ENCODE assay signal across 11 cellular contexts in the genomic region with DNA sequence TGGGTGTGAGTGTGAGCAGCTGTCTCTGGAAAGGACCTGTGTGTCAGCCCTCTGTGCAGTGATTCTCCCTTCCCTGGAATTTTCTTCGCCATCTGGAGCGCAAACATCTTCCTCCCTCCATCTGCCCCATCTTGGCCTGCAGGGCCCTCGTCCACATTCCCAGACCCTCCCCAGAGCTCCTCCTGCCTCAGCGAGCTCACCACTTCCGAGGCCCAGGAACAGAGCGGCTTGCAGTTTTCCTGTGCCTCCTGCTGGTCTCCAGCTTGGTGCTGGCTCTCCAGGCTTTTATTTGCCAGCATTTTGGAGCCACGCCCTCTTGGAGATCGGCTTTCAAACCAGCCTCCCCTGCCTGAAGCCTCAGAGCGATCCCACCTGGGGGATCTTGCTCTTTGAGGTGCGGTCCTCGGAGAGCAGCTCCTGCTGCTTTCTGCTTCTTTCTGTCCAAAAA. TPM values are rescaled to one million over a fixed set of nuclear protein-coding genes. Genes with fewer than 3 reads are reported as not detected.
DNase-seq lines count a peak whose midpoint lies in the region; ATAC-seq and TF ChIP-seq lines count a peak whose summit lies in the region.
"Had no signal": no experiment of that assay in that cellular context is flagged by ENCODE, and none has a peak within 500 bp of the region (broad histone marks: within the 10 kb centered on the region; RNA-seq: fewer than 3 reads in every experiment).

A gene with protein sequence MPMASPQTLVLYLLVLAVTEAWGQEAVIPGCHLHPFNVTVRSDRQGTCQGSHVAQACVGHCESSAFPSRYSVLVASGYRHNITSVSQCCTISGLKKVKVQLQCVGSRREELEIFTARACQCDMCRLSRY (minus strand): TSS at position 260 of the 448 bp plus-strand sequence. CDS start 433 bp downstream, outside the sequence.

- no peaks in the 10 kb centered on the region for H3K27me3 ChIP-seq in right cardiac atrium (ENCODE audit: control insufficient read depth, insufficient read depth)
- no peaks in the 10 kb centered on the region for H3K27me3 ChIP-seq in testis

- no peaks in the 10 kb centered on the region for H3K36me3 ChIP-seq in testis (ENCODE audit: low read depth, missing control alignments)
- H3K36me3 ChIP-seq: HAP-1 had no signal

- intact Hi-C loops in left ventricle myocardium superior (cut with micrococcal nuclease), result no loop called here
- intact Hi-C loops in right cardiac atrium (cut with DNase I), result no loop called here
- intact Hi-C loops in testis (cut with DNase I; ENCODE audit: low total_unique reads), result no loop called here

- H3K27ac ChIP-seq in right cardiac atrium (ENCODE audit: low read length) (no peak within 1 kb of the TSS), RWPE1 (peak within 1 kb of the TSS; percentile 7; the same call in 1 of the 2 replicates), testis (no peak within 1 kb of the TSS)

- H3K9me3 ChIP-seq in right cardiac atrium (ENCODE audit: control insufficient read depth, low read length) (no peaks in the 10 kb centered on the region), testis (no peaks in the 10 kb centered on the region)
- H3K9me3 ChIP-seq: HAP-1 had no signal

- TF ChIP-seq POLR2A in testis (IDR thresholded peaks at IDR 0.05), result no peak

- H3K4me3 ChIP-seq in right cardiac atrium (ENCODE audit: low read length), result no peak within 1 kb of the TSS
- no peak within 1 kb of the TSS for H3K4me3 ChIP-seq in testis
- H3K4me3 ChIP-seq: HAP-1 had no signal

- POLR2A ChIA-PET in RWPE1 (lab: Yijun Ruan, JAX; ENCODE audit: low non-redundant PET), result no interaction called here

- ATAC-seq in left ventricle myocardium superior, result peak; percentile 13
- no peak for ATAC-seq in right cardiac atrium
- no peak for ATAC-seq in GM18502 (IDR thresholded peaks at IDR 0.05; ENCODE audit: poor library complexity, unreplicated experiment)
- ATAC-seq in GM18520 (IDR thresholded peaks at IDR 0.05; ENCODE audit: unreplicated experiment), result no peak

- H3K4me1 ChIP-seq in right cardiac atrium (ENCODE audit: control insufficient read depth, insufficient read depth, low read length) (no peaks in the 10 kb centered on the region), testis (no peaks in the 10 kb centered on the region)
- H3K4me1 ChIP-seq: HAP-1 had no signal

- CTCF ChIA-PET in RWPE1 (lab: Yijun Ruan, JAX), result interaction anchor here (0.6 to 1.0 kb wide), 2 partner anchors 66 to 78 kb away, joined by 3 to 4 read pairs; a partner anchor contains a TSS

- WGBS in right cardiac atrium, result 55% methylated on average over 11 of the region's 11 CpGs
- 59 to 63% methylated on average over 9 to 11 of the region's 11 CpGs for WGBS in testis, 2 donors

- TF ChIP-seq CTCF in RWPE1 (conservative IDR thresholded peaks at IDR 0.05; ENCODE audit: low read depth) (no peak), testis (IDR thresholded peaks at IDR 0.05) (no peak)

- DNase-seq in left ventricle myocardium superior, result no peak
- DNase-seq in right cardiac atrium, result no peak
- no peak for DNase-seq in RWPE1 (ENCODE audit: low spot score)
- peak; percentile 70 for DNase-seq in iPS DF 19.7 (ENCODE audit: low read depth, low spot score)
- no peak for DNase-seq in HuH-7.5 (ENCODE audit: low spot score)
- no peak for DNase-seq in testis
- DNase-seq: CD4-positive, CD25-positive, alpha-beta regulatory T cell had no signal

RNA-seq across cellular contexts. Expression of the gene that starts here (rescaled TPM):
- not detected for total RNA-seq in left ventricle myocardium superior
- not detected for total RNA-seq in right cardiac atrium
- not detected for polyA plus RNA-seq in right cardiac atrium
- total RNA-seq in testis, result 1 to 10 TPM; 7.0 to 9.4 TPM
- polyA plus RNA-seq in testis (ENCODE audit: insufficient read depth, low read depth, low replicate concordance), result 6.9 TPM
- total RNA-seq: CD4-positive, CD25-positive, alpha-beta regulatory T cell; liver had no signal
- polyA plus RNA-seq: CD4-positive, CD25-positive, alpha-beta regulatory T cell; liver had no signal

Comparison
In these comparisons a context has a peak if more than half of its experiments do, and no peak if none do; other contexts are left out.
1. Peak in ATAC-seq in left ventricle myocardium superior; RNA of the gene not detected or under 1 TPM.